In the genomic region with DNA sequence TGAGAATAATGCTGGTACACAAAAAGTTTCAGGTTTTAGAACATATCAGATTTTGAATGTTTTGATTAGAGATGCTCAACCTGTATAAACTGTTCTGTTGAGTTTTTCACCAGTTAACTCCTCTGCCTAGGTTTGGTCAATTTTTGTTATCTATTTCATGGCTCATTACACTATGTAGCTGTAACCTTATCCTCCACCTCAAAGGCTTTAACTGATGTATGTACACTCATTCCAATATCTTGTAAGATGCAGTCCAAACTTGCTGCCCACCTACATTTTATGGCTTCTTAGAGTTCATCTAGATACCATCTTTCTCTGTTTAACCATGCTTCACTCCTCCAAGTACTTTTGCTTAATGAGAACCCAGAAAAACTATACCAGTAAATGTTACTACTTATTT, we compare ENCODE assay signal across 1 cellular context.
A peak's percentile ranks its signal among the peaks of the same experiment; 100 is the strongest.
TF ChIP-seq lines count a peak whose summit lies in the region.

No MANE protein-coding gene starts in this region.

TF ChIP-seq in HEK293, 187 proteins besides CTCF, POLR2A, EP300 and RAD21 (continued from another document and continues in another):
- TF ChIP-seq, protein P1, sequence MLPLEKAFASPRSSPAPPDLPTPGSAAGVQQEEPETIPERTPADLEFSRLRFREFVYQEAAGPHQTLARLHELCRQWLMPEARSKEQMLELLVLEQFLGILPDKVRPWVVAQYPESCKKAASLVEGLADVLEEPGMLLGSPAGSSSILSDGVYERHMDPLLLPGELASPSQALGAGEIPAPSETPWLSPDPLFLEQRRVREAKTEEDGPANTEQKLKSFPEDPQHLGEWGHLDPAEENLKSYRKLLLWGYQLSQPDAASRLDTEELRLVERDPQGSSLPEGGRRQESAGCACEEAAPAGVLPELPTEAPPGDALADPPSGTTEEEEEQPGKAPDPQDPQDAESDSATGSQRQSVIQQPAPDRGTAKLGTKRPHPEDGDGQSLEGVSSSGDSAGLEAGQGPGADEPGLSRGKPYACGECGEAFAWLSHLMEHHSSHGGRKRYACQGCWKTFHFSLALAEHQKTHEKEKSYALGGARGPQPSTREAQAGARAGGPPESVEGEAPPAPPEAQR (tag by site-specific recombination; IDR thresholded peaks at IDR 0.05): no peak
- TF ChIP-seq, protein P2, sequence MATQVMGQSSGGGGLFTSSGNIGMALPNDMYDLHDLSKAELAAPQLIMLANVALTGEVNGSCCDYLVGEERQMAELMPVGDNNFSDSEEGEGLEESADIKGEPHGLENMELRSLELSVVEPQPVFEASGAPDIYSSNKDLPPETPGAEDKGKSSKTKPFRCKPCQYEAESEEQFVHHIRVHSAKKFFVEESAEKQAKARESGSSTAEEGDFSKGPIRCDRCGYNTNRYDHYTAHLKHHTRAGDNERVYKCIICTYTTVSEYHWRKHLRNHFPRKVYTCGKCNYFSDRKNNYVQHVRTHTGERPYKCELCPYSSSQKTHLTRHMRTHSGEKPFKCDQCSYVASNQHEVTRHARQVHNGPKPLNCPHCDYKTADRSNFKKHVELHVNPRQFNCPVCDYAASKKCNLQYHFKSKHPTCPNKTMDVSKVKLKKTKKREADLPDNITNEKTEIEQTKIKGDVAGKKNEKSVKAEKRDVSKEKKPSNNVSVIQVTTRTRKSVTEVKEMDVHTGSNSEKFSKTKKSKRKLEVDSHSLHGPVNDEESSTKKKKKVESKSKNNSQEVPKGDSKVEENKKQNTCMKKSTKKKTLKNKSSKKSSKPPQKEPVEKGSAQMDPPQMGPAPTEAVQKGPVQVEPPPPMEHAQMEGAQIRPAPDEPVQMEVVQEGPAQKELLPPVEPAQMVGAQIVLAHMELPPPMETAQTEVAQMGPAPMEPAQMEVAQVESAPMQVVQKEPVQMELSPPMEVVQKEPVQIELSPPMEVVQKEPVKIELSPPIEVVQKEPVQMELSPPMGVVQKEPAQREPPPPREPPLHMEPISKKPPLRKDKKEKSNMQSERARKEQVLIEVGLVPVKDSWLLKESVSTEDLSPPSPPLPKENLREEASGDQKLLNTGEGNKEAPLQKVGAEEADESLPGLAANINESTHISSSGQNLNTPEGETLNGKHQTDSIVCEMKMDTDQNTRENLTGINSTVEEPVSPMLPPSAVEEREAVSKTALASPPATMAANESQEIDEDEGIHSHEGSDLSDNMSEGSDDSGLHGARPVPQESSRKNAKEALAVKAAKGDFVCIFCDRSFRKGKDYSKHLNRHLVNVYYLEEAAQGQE (tag by site-specific recombination; IDR thresholded peaks at IDR 0.05): no peak
- TF ChIP-seq ZBTB8A (tag by site-specific recombination; IDR thresholded peaks at IDR 0.05) (no peak), KLF10 (tag by site-specific recombination; IDR thresholded peaks at IDR 0.05) (no peak), ZNF76 (tag by site-specific recombination; IDR thresholded peaks at IDR 0.05; ENCODE audit: borderline replicate concordance, low read depth) (no peak), MEIS1 (CRISPR knock-in tag; IDR thresholded peaks at IDR 0.05; ENCODE audit: borderline replicate concordance) (no peak), ZNF843 (tag by site-specific recombination; IDR thresholded peaks at IDR 0.05) (peak; percentile 79), ZNF791 (tag by site-specific recombination; IDR thresholded peaks at IDR 0.05) (no peak), ZNF596 (tag by site-specific recombination; IDR thresholded peaks at IDR 0.05) (no peak), ZNF837 (tag by site-specific recombination; IDR thresholded peaks at IDR 0.05) (no peak), ZNF621 (tag by site-specific recombination; IDR thresholded peaks at IDR 0.05) (no peak), ZNF335 (tag by site-specific recombination; conservative IDR thresholded peaks at IDR 0.05) (no peak), ZNF214 (tag by site-specific recombination; IDR thresholded peaks at IDR 0.05; ENCODE audit: borderline replicate concordance) (no peak), ZNF510 (tag by site-specific recombination; IDR thresholded peaks at IDR 0.05; ENCODE audit: insufficient replicate concordance) (no peak), ZBTB20 (tag by site-specific recombination; IDR thresholded peaks at IDR 0.05) (no peak), ZNF423 (tag by site-specific recombination; IDR thresholded peaks at IDR 0.05) (no peak), ZNF514 (tag by site-specific recombination; IDR thresholded peaks at IDR 0.05) (no peak), ZBTB21 (tag by site-specific recombination; IDR thresholded peaks at IDR 0.05) (no peak), OVOL3 (tag by site-specific recombination; IDR thresholded peaks at IDR 0.05) (peak; percentile 69; the same call in 1 of the 2 replicates), GLI4 (tag by site-specific recombination; IDR thresholded peaks at IDR 0.05) (no peak), ZNF416 (tag by site-specific recombination; IDR thresholded peaks at IDR 0.05) (no peak), ZNF701 (tag by site-specific recombination; IDR thresholded peaks at IDR 0.05) (no peak), ZNF768 (tag by site-specific recombination; IDR thresholded peaks at IDR 0.05) (no peak), ZNF239 (tag by site-specific recombination; IDR thresholded peaks at IDR 0.05) (no peak)
- TF ChIP-seq, protein P3, sequence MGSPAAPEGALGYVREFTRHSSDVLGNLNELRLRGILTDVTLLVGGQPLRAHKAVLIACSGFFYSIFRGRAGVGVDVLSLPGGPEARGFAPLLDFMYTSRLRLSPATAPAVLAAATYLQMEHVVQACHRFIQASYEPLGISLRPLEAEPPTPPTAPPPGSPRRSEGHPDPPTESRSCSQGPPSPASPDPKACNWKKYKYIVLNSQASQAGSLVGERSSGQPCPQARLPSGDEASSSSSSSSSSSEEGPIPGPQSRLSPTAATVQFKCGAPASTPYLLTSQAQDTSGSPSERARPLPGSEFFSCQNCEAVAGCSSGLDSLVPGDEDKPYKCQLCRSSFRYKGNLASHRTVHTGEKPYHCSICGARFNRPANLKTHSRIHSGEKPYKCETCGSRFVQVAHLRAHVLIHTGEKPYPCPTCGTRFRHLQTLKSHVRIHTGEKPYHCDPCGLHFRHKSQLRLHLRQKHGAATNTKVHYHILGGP (tag by site-specific recombination; IDR thresholded peaks at IDR 0.05): no peak
- TF ChIP-seq, protein P4, sequence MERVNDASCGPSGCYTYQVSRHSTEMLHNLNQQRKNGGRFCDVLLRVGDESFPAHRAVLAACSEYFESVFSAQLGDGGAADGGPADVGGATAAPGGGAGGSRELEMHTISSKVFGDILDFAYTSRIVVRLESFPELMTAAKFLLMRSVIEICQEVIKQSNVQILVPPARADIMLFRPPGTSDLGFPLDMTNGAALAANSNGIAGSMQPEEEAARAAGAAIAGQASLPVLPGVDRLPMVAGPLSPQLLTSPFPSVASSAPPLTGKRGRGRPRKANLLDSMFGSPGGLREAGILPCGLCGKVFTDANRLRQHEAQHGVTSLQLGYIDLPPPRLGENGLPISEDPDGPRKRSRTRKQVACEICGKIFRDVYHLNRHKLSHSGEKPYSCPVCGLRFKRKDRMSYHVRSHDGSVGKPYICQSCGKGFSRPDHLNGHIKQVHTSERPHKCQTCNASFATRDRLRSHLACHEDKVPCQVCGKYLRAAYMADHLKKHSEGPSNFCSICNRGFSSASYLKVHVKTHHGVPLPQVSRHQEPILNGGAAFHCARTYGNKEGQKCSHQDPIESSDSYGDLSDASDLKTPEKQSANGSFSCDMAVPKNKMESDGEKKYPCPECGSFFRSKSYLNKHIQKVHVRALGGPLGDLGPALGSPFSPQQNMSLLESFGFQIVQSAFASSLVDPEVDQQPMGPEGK (tag by site-specific recombination; IDR thresholded peaks at IDR 0.05): peak; percentile 40; the same call in 1 of the 2 replicates
- TF ChIP-seq, protein P5, sequence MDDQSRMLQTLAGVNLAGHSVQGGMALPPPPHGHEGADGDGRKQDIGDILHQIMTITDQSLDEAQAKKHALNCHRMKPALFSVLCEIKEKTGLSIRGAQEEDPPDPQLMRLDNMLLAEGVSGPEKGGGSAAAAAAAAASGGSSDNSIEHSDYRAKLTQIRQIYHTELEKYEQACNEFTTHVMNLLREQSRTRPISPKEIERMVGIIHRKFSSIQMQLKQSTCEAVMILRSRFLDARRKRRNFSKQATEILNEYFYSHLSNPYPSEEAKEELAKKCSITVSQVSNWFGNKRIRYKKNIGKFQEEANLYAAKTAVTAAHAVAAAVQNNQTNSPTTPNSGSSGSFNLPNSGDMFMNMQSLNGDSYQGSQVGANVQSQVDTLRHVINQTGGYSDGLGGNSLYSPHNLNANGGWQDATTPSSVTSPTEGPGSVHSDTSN (CRISPR knock-in tag; IDR thresholded peaks at IDR 0.05): no peak
- TF ChIP-seq, protein P6, sequence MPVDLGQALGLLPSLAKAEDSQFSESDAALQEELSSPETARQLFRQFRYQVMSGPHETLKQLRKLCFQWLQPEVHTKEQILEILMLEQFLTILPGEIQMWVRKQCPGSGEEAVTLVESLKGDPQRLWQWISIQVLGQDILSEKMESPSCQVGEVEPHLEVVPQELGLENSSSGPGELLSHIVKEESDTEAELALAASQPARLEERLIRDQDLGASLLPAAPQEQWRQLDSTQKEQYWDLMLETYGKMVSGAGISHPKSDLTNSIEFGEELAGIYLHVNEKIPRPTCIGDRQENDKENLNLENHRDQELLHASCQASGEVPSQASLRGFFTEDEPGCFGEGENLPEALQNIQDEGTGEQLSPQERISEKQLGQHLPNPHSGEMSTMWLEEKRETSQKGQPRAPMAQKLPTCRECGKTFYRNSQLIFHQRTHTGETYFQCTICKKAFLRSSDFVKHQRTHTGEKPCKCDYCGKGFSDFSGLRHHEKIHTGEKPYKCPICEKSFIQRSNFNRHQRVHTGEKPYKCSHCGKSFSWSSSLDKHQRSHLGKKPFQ (tag by site-specific recombination; IDR thresholded peaks at IDR 0.05): no peak
- TF ChIP-seq, protein P7, sequence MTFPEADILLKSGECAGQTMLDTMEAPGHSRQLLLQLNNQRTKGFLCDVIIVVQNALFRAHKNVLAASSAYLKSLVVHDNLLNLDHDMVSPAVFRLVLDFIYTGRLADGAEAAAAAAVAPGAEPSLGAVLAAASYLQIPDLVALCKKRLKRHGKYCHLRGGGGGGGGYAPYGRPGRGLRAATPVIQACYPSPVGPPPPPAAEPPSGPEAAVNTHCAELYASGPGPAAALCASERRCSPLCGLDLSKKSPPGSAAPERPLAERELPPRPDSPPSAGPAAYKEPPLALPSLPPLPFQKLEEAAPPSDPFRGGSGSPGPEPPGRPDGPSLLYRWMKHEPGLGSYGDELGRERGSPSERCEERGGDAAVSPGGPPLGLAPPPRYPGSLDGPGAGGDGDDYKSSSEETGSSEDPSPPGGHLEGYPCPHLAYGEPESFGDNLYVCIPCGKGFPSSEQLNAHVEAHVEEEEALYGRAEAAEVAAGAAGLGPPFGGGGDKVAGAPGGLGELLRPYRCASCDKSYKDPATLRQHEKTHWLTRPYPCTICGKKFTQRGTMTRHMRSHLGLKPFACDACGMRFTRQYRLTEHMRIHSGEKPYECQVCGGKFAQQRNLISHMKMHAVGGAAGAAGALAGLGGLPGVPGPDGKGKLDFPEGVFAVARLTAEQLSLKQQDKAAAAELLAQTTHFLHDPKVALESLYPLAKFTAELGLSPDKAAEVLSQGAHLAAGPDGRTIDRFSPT (tag by site-specific recombination; IDR thresholded peaks at IDR 0.05): peak; percentile 73; the same call in 1 of the 2 replicates
- TF ChIP-seq, protein P8, sequence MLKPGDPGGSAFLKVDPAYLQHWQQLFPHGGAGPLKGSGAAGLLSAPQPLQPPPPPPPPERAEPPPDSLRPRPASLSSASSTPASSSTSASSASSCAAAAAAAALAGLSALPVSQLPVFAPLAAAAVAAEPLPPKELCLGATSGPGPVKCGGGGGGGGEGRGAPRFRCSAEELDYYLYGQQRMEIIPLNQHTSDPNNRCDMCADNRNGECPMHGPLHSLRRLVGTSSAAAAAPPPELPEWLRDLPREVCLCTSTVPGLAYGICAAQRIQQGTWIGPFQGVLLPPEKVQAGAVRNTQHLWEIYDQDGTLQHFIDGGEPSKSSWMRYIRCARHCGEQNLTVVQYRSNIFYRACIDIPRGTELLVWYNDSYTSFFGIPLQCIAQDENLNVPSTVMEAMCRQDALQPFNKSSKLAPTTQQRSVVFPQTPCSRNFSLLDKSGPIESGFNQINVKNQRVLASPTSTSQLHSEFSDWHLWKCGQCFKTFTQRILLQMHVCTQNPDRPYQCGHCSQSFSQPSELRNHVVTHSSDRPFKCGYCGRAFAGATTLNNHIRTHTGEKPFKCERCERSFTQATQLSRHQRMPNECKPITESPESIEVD (tag by site-specific recombination; IDR thresholded peaks at IDR 0.05): peak; percentile 87
- TF ChIP-seq, protein P9, sequence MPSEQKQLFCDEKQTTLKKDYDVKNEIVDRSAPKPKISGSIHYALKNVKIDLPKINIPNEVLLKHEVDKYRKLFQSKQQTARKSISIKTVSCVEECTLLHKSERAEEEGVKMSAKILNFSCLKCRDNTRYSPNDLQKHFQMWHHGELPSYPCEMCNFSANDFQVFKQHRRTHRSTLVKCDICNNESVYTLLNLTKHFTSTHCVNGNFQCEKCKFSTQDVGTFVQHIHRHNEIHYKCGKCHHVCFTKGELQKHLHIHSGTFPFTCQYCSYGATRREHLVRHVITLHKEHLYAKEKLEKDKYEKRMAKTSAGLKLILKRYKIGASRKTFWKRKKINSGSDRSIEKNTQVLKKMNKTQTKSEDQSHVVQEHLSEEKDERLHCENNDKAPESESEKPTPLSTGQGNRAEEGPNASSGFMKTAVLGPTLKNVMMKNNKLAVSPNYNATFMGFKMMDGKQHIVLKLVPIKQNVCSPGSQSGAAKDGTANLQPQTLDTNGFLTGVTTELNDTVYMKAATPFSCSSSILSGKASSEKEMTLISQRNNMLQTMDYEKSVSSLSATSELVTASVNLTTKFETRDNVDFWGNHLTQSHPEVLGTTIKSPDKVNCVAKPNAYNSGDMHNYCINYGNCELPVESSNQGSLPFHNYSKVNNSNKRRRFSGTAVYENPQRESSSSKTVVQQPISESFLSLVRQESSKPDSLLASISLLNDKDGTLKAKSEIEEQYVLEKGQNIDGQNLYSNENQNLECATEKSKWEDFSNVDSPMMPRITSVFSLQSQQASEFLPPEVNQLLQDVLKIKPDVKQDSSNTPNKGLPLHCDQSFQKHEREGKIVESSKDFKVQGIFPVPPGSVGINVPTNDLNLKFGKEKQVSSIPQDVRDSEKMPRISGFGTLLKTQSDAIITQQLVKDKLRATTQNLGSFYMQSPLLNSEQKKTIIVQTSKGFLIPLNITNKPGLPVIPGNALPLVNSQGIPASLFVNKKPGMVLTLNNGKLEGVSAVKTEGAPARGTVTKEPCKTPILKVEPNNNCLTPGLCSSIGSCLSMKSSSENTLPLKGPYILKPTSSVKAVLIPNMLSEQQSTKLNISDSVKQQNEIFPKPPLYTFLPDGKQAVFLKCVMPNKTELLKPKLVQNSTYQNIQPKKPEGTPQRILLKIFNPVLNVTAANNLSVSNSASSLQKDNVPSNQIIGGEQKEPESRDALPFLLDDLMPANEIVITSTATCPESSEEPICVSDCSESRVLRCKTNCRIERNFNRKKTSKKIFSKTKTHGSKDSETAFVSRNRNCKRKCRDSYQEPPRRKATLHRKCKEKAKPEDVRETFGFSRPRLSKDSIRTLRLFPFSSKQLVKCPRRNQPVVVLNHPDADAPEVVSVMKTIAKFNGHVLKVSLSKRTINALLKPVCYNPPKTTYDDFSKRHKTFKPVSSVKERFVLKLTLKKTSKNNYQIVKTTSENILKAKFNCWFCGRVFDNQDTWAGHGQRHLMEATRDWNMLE (tag by site-specific recombination; conservative IDR thresholded peaks at IDR 0.05; ENCODE audit: low read depth): no peak
- TF ChIP-seq, protein P10, sequence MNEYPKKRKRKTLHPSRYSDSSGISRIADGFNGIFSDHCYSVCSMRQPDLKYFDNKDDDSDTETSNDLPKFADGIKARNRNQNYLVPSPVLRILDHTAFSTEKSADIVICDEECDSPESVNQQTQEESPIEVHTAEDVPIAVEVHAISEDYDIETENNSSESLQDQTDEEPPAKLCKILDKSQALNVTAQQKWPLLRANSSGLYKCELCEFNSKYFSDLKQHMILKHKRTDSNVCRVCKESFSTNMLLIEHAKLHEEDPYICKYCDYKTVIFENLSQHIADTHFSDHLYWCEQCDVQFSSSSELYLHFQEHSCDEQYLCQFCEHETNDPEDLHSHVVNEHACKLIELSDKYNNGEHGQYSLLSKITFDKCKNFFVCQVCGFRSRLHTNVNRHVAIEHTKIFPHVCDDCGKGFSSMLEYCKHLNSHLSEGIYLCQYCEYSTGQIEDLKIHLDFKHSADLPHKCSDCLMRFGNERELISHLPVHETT (tag by site-specific recombination; IDR thresholded peaks at IDR 0.05): peak; percentile 58; the same call in 1 of the 2 replicates
